ENCODE assay signal across 18 cellular contexts in the genomic region with DNA sequence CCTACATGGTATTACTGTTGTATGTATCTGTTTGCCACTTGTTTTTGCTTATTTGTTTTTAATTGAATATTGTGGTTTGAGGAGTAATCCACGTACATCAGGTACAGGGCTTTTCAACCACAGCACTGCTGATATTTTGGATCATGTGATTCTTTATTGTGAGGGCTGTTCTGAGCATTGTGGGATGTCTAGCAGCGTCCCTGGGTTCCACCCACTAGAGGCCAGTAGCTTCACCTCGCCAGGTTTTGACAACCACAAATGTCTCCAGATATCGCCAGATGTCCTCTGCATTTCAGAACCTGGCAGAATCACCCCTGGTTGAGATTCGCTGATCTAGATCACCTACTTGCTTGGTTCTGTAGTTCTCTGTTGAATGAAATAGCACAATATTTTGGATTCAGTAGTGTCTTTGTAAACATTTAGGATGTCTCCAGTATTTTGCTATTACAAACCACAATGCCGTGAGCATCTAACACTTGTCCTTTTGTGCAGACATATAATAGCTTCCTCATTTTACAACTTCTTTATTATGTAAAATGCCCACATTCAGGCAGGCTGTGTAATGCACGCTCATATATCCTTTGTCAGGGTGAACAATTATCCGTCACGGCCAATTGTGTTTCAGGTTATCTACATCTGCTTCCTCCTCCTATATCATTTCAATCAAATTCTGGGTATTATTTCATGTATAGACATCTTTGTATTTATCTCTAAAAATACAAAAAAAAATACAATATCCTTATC.
DNase-seq lines count a peak whose midpoint lies in the region; FAIRE-seq and TF ChIP-seq lines count a peak whose summit lies in the region.
"Had no signal": no experiment of that assay in that cellular context is flagged by ENCODE, and none has a peak within 500 bp of the region (broad histone marks: within the 10 kb centered on the region; RNA-seq: fewer than 3 reads in every experiment).

No MANE protein-coding gene starts in this region.

- no peak overlapping the region for H3K23ac ChIP-seq in H1 (ENCODE audit: insufficient read length)

- H3K18ac ChIP-seq in H1 (ENCODE audit: extremely low read depth, low read length): no peak overlapping the region

- no peaks in the 10 kb centered on the region; the same call in 1 of the 2 replicates for H4K20me1 ChIP-seq in BLaER1
- H4K20me1 ChIP-seq in H1 (replicated peaks in 1 of 2; ENCODE audit: control insufficient read depth in 1 of 2, insufficient read depth in 2 of 2, low read length in 2 of 2): no peaks in the 10 kb centered on the region

- H2AFZ ChIP-seq in H1 (ENCODE audit: low read length): no peak overlapping the region

- H3K27me3 ChIP-seq in BLaER1 (no peaks in the 10 kb centered on the region), H1 (replicated peaks in 1 of 4; ENCODE audit: control insufficient read depth in 3 of 4, extremely low read depth in 1 of 4, insufficient read depth in 3 of 4, low read length in 3 of 4) (no peaks in the 10 kb centered on the region), H7 (ENCODE audit: control insufficient read depth, insufficient read depth, low read length) (no peaks in the 10 kb centered on the region)
- H3K27me3 ChIP-seq: left lung, neutrophil, thyroid gland had no signal

- no peak overlapping the region for H3K9ac ChIP-seq in BLaER1
- no peak overlapping the region for H3K9ac ChIP-seq in H1 (replicated peaks in 1 of 4; ENCODE audit: extremely low read depth in 1 of 4, low read depth in 3 of 4, low read length in 3 of 4)

- H3K23me2 ChIP-seq in H1 (ENCODE audit: low read depth, low read length): no peaks in the 10 kb centered on the region

- H3K4me1 ChIP-seq in BLaER1 (peaks cover 29% of the 10 kb centered on the region), H1 (replicated peaks in 1 of 4; ENCODE audit: control insufficient read depth in 3 of 4, insufficient read depth in 4 of 4, low read length in 3 of 4) (no peaks in the 10 kb centered on the region)
- H3K4me1 ChIP-seq: left lung had no signal

- no peak overlapping the region for H2BK5ac ChIP-seq in H1 (ENCODE audit: low read depth, low read length)

- DNase-seq in DMS153 treated with DMSO at 0.1 percent for 48 hours (lab: John Stamatoyannopoulos, UW; ENCODE audit: unreplicated experiment) (peak; percentile 53), NCI-H2107 treated with DMSO at 0.1 percent for 48 hours (lab: John Stamatoyannopoulos, UW; ENCODE audit: unreplicated experiment) (peak; percentile 77), H1 (ENCODE audit: low read depth in 1 of 2, low spot score in 2 of 2) (no peak), Ammon's horn (ENCODE audit: low spot score) (no peak), H7 (no peak), GM19239 (ENCODE audit: insufficient read length, low spot score) (no peak)
- DNase-seq in activated CD4-positive, alpha-beta T cell treated with anti-CD3 and anti-CD28 coated beads, Interleukin-2, amount 10 ng/mL, durations not matched to agents 24 days and 14 days: no peak
- DNase-seq: activated CD4-positive, alpha-beta T cell treated with anti-CD3 and anti-CD28 coated beads for 1 hour; activated effector memory CD4-positive, alpha-beta T cell treated with Interleukin-2 at 50 U/mL for 16 hours; C1 segment of cervical spinal cord; left lung; right cardiac atrium; thyroid gland had no signal

- H2AK5ac ChIP-seq in H1 (ENCODE audit: low read depth, low read length): no peak overlapping the region

- H4K91ac ChIP-seq in H1 (replicated peaks; ENCODE audit: insufficient read length, low read length): no peak overlapping the region

- peak; percentile 7 to 39 (median 19); a peak in 2 of 4 replicates for TF ChIP-seq CTCF in H1 (IDR thresholded peaks at IDR 0.05; ENCODE audit: control extremely low read depth in 1 of 3, insufficient read depth in 1 of 3, low read depth in 1 of 3, low read length in 3 of 3)

- intact Hi-C loops in activated CD4-positive, alpha-beta T cell treated with anti-CD3 and anti-CD28 coated beads, Interleukin-2, amount 10 ng/mL, durations not matched to agents 24 days and 14 days (cut with micrococcal nuclease): no loop called here

- H3K27ac Mint-ChIP-seq in activated CD4-positive, alpha-beta T cell treated with anti-CD3 and anti-CD28 coated beads, Interleukin-2, amount 10 ng/mL, durations not matched to agents 24 days and 14 days: no peak overlapping the region
- H3K27ac Mint-ChIP-seq: stimulated activated memory B cell treated with anti-CD40 and anti-IgM and Interleukin-4, amounts not matched to agents 10 μg/mL and 1 μg/mL and 100 μg/mL, for 72 hours had no signal

- no peak overlapping the region for H3K4ac ChIP-seq in H1 (replicated peaks; ENCODE audit: insufficient read length, low read depth, low read length)

- H3K14ac ChIP-seq in H1 (ENCODE audit: insufficient read length): no peak overlapping the region

- H2BK12ac ChIP-seq in H1 (ENCODE audit: low read depth, low read length): no peak overlapping the region

- H4K5ac ChIP-seq in H1 (ENCODE audit: insufficient read length, low read depth, low read length): no peak overlapping the region

- no peak overlapping the region for H2BK15ac ChIP-seq in H1 (ENCODE audit: low read length)

- TF ChIP-seq RAD21 in H1 (IDR thresholded peaks at IDR 0.05 in 1 of 2, conservative IDR thresholded peaks at IDR 0.05 in 1 of 2; ENCODE audit: low read depth in 2 of 2, low read length in 2 of 2): peak in 1 of 2 experiments; percentile 44; a peak in 2 of 4 replicates

- POLR2A ChIA-PET in H1 (lab: Charles Lee; ENCODE audit: partially characterized antibody): no interaction called here

- H3K9me3 Mint-ChIP-seq in activated CD4-positive, alpha-beta T cell treated with anti-CD3 and anti-CD28 coated beads, Interleukin-2, amount 10 ng/mL, durations not matched to agents 24 days and 14 days: peaks cover 1% of the 10 kb centered on the region

- H3K4me1 Mint-ChIP-seq in activated CD4-positive, alpha-beta T cell treated with anti-CD3 and anti-CD28 coated beads, Interleukin-2, amount 10 ng/mL, durations not matched to agents 24 days and 14 days: no peaks in the 10 kb centered on the region
- H3K4me1 Mint-ChIP-seq: stimulated activated memory B cell treated with anti-CD40 and anti-IgM and Interleukin-4, amounts not matched to agents 10 μg/mL and 1 μg/mL and 100 μg/mL, for 72 hours had no signal

- CTCF ChIA-PET in H1 (lab: Charles Lee; ENCODE audit: partially characterized antibody): interaction anchor here (1.1 to 2.1 kb wide), 4 partner anchors 11 to 18 kb away, joined by 3 to 6 read pairs (median 4); no protein-coding TSS in a partner anchor

- peaks cover 3% of the 10 kb centered on the region for H3K36me3 Mint-ChIP-seq in activated CD4-positive, alpha-beta T cell treated with anti-CD3 and anti-CD28 coated beads, Interleukin-2, amount 10 ng/mL, durations not matched to agents 24 days and 14 days (ENCODE audit: low read depth)

- H3K4me3 ChIP-seq in BLaER1 (no peak overlapping the region), H1 (ENCODE audit: extremely low read depth in 1 of 4, insufficient read depth in 2 of 4, low read depth in 3 of 4, low read length in 4 of 4) (no peak overlapping the region), H7 (ENCODE audit: insufficient read depth, low read depth, low read length) (no peak overlapping the region)
- H3K4me3 ChIP-seq: left lung, SK-N-MC, thyroid gland had no signal

- no peak overlapping the region for H3K4me3 Mint-ChIP-seq in activated CD4-positive, alpha-beta T cell treated with anti-CD3 and anti-CD28 coated beads, Interleukin-2, amount 10 ng/mL, durations not matched to agents 24 days and 14 days
- H3K4me3 Mint-ChIP-seq: stimulated activated memory B cell treated with anti-CD40 and anti-IgM and Interleukin-4, amounts not matched to agents 10 μg/mL and 1 μg/mL and 100 μg/mL, for 72 hours had no signal

- H2BK20ac ChIP-seq in H1 (ENCODE audit: low read length): no peak overlapping the region

- H4K8ac ChIP-seq in H1 (ENCODE audit: extremely low read depth, insufficient read depth, low read length): no peak overlapping the region

- WGBS in H1 (ENCODE audit: extremely low coverage in 1 of 2, insufficient coverage in 1 of 2, insufficient read length in 1 of 2, insufficient replicate concordance in 2 of 2, low coverage in 1 of 2, low lambda C conversion rate in 2 of 2, missing lambda C conversion rate in 1 of 2), 2 experiments: 86% methylated on average over 9 of the region's 9 CpGs; no CpG with 5 or more reads in 1 of the 2 experiments

- H3K79me1 ChIP-seq in H1 (ENCODE audit: low read depth, low read length): no peaks in the 10 kb centered on the region

- no peak for FAIRE-seq in H1 (lab: Jason Lieb, UNC)
- FAIRE-seq in GM19239 (lab: Jason Lieb, UNC): no peak
- FAIRE-seq: frontal cortex had no signal

- no peaks in the 10 kb centered on the region for H3K79me2 ChIP-seq in H1 (ENCODE audit: control insufficient read depth in 1 of 2, insufficient read depth in 2 of 2, low read length in 2 of 2)

- no peak overlapping the region for H3K56ac ChIP-seq in H1 (replicated peaks; ENCODE audit: insufficient read length, low read depth, low read length)

- no peak overlapping the region for H2BK120ac ChIP-seq in H1 (replicated peaks; ENCODE audit: low read depth, low read length)

- no peaks in the 10 kb centered on the region for H3K27me3 Mint-ChIP-seq in activated CD4-positive, alpha-beta T cell treated with anti-CD3 and anti-CD28 coated beads, Interleukin-2, amount 10 ng/mL, durations not matched to agents 24 days and 14 days
- H3K27me3 Mint-ChIP-seq: stimulated activated memory B cell treated with anti-CD40 and anti-IgM and Interleukin-4, amounts not matched to agents 10 μg/mL and 1 μg/mL and 100 μg/mL, for 72 hours had no signal

- H3K36me3 ChIP-seq in BLaER1 (peaks cover 26% of the 10 kb centered on the region), H1 (ENCODE audit: control insufficient read depth in 2 of 4, insufficient read depth in 4 of 4, low read length in 3 of 4) (no peaks in the 10 kb centered on the region), H7 (replicated peaks; ENCODE audit: control insufficient read depth, insufficient read depth, low read length) (no peaks in the 10 kb centered on the region)
- H3K36me3 ChIP-seq: neutrophil, thyroid gland had no signal

- peak overlapping the region; percentile 73 for H3K4me2 ChIP-seq in BLaER1
- H3K4me2 ChIP-seq in H1 (ENCODE audit: insufficient read depth in 1 of 2, low read depth in 2 of 2, low read length in 2 of 2): no peak overlapping the region

- H3K9me3 ChIP-seq in BLaER1: peaks cover 6% of the 10 kb centered on the region
- H3K9me3 ChIP-seq in H1 (ENCODE audit: insufficient read depth in 2 of 2, low read depth in 1 of 2, low read length in 1 of 2): peaks cover 3 to 4% of the 10 kb centered on the region in 2 experiments; a peak in 1 of 4 replicates
- H3K9me3 ChIP-seq: neutrophil, thyroid gland had no signal

- TF ChIP-seq EP300 in H1 (IDR thresholded peaks at IDR 0.05; ENCODE audit: borderline replicate concordance in 1 of 2, low read depth in 2 of 2, low read length in 2 of 2): no peak

- H3K27ac ChIP-seq in BLaER1: no peak overlapping the region
- no peak overlapping the region for H3K27ac ChIP-seq in H1 (ENCODE audit: low read depth, low read length)
- H3K27ac ChIP-seq: left lung, neutrophil, SK-N-MC, thyroid gland had no signal

- TF ChIP-seq POLR2A in H1 (IDR thresholded peaks at IDR 0.05; ENCODE audit: control extremely low read depth in 1 of 2, low read depth in 2 of 2, low read length in 2 of 2): no peak

TF ChIP-seq in H1, 55 proteins besides CTCF, POLR2A, EP300 and RAD21:
- no peak for TF ChIP-seq CHD2 (IDR thresholded peaks at IDR 0.05; ENCODE audit: low read length)
- 0 out of 2 replicates have a peak, but pooled peaks have one; percentile 43 for TF ChIP-seq TEAD4 (IDR thresholded peaks at IDR 0.05; ENCODE audit: low read depth, low read length)

Comparison
In these comparisons a context has a peak if more than half of its experiments do, and no peak if none do; other contexts are left out.
1. DNase-seq: peak in DMS153 treated with DMSO at 0.1 percent for 48 hours (single experiment) and NCI-H2107 treated with DMSO at 0.1 percent for 48 hours (single experiment); none in H1 (0 of 2), Ammon's horn (single experiment), activated CD4-positive, alpha-beta T cell treated with anti-CD3 and anti-CD28 coated beads, Interleukin-2, amount 10 ng/mL, durations not matched to agents 24 days and 14 days (single experiment), H7 (single experiment) and GM19239 (single experiment).